ENCODE assay signal across 14 cellular contexts in genomic region chr18:58337688-58338087, GRCh38.
A peak's percentile ranks its signal among the peaks of the same experiment; 100 is the strongest.
DNase-seq lines count a peak whose midpoint lies in the region; ATAC-seq, FAIRE-seq and TF ChIP-seq lines count a peak whose summit lies in the region.
"Had no signal": no experiment of that assay in that cellular context is flagged by ENCODE, and none has a peak within 500 bp of the region (broad histone marks: within the 10 kb centered on the region; RNA-seq: fewer than 3 reads in every experiment).

No MANE protein-coding gene starts in this region.

- TF ChIP-seq CTCF in fibroblast of pulmonary artery (IDR thresholded peaks at IDR 0.05; ENCODE audit: low read length, missing control alignments) (no peak), nephron (IDR thresholded peaks at IDR 0.05; ENCODE audit: unreplicated experiment in 3 of 3) (no peak), GM10248 (IDR thresholded peaks at IDR 0.05; ENCODE audit: control extremely low read depth, extremely low read depth, low read depth, missing control alignments) (no peak)

- H3K4me3 Mint-ChIP-seq in nephron: peak overlapping the region in 1 of 3 experiments; percentile 6
- no peak overlapping the region for H3K4me3 Mint-ChIP-seq in activated CD4-positive, alpha-beta T cell treated with anti-CD3 and anti-CD28 coated beads, Interleukin-2, amount 10 ng/mL, durations not matched to agents 7 days and 5 days
- H3K4me3 Mint-ChIP-seq: activated naive CD4-positive, alpha-beta T cell treated with anti-CD3 and anti-CD28 coated beads, Interleukin-2, amount 50 U/mL, for 24 hours had no signal

- ATAC-seq in HG03565 (IDR thresholded peaks at IDR 0.05; ENCODE audit: unreplicated experiment): no peak

- H3K4me3 ChIP-seq in fibroblast of pulmonary artery (replicated peaks; ENCODE audit: low read depth, low read length): no peak overlapping the region

- no peaks in the 10 kb centered on the region for H3K9me3 Mint-ChIP-seq in nephron
- no peaks in the 10 kb centered on the region for H3K9me3 Mint-ChIP-seq in activated CD4-positive, alpha-beta T cell treated with anti-CD3 and anti-CD28 coated beads, Interleukin-2, amount 10 ng/mL, durations not matched to agents 7 days and 5 days
- H3K9me3 Mint-ChIP-seq: activated naive CD4-positive, alpha-beta T cell treated with anti-CD3 and anti-CD28 coated beads, Interleukin-2, amount 50 U/mL, for 24 hours had no signal

- POLR2A ChIA-PET in GM10248 (lab: Yijun Ruan, JAX): no interaction called here
- POLR2A ChIA-PET in activated CD4-positive, alpha-beta T cell treated with anti-CD3 and anti-CD28 coated beads, Interleukin-2, amount 10 ng/mL, durations not matched to agents 7 days and 5 days (lab: Charles Lee): no interaction called here

- peak overlapping the region; percentile 78 to 84 (median 79) for H3K27ac Mint-ChIP-seq in nephron
- no peak overlapping the region for H3K27ac Mint-ChIP-seq in activated CD4-positive, alpha-beta T cell treated with anti-CD3 and anti-CD28 coated beads, Interleukin-2, amount 10 ng/mL, durations not matched to agents 7 days and 5 days
- H3K27ac Mint-ChIP-seq: activated naive CD4-positive, alpha-beta T cell treated with anti-CD3 and anti-CD28 coated beads, Interleukin-2, amount 50 U/mL, for 24 hours had no signal

- no peak for FAIRE-seq in GM19239 (lab: Jason Lieb, UNC)
- FAIRE-seq: urothelium cell line had no signal

- in situ Hi-C loops in SK-MEL-5 (cut with HindIII; ENCODE audit: low pct_unique_long_range_greater_than_20kb, low sequenced_read_pairs): no loop called here

- CTCF ChIA-PET in GM10248 (lab: Yijun Ruan, JAX): interaction anchor here (0.5 to 1.3 kb wide), 2 partner anchors 11 to 13 kb away, joined by 3 read pairs; no protein-coding TSS in a partner anchor
- CTCF ChIA-PET in activated CD4-positive, alpha-beta T cell treated with anti-CD3 and anti-CD28 coated beads, Interleukin-2, amount 10 ng/mL, durations not matched to agents 7 days and 5 days (lab: Charles Lee): no interaction called here

- H3K4me1 Mint-ChIP-seq in nephron: peaks cover 78% of the 10 kb centered on the region
- no peaks in the 10 kb centered on the region for H3K4me1 Mint-ChIP-seq in activated CD4-positive, alpha-beta T cell treated with anti-CD3 and anti-CD28 coated beads, Interleukin-2, amount 10 ng/mL, durations not matched to agents 7 days and 5 days
- H3K4me1 Mint-ChIP-seq: activated naive CD4-positive, alpha-beta T cell treated with anti-CD3 and anti-CD28 coated beads, Interleukin-2, amount 50 U/mL, for 24 hours had no signal

- peak; percentile 62 for DNase-seq in A172 (ENCODE audit: low spot score)
- DNase-seq in SK-MEL-5 (ENCODE audit: low read depth, low spot score): peak; percentile 42
- DNase-seq in fibroblast of pulmonary artery (ENCODE audit: low read depth): peak; percentile 25
- DNase-seq in GM10248 (ENCODE audit: extremely low spot score): no peak
- no peak for DNase-seq in activated CD4-positive, alpha-beta T cell treated with anti-CD3 and anti-CD28 coated beads, Interleukin-2, amount 10 ng/mL, durations not matched to agents 7 days and 5 days
- no peak for DNase-seq in GM19239 (ENCODE audit: insufficient read length, low spot score)
- DNase-seq: DMS 273 treated with DMSO at 0.1 percent for 48 hours, MM.1S, NCI-H524 treated with DMSO at 0.1 percent for 48 hours, SHP77 had no signal

- peaks cover 52% of the 10 kb centered on the region for H3K36me3 Mint-ChIP-seq in nephron (ENCODE audit: low read depth)
- no peaks in the 10 kb centered on the region for H3K36me3 Mint-ChIP-seq in activated CD4-positive, alpha-beta T cell treated with anti-CD3 and anti-CD28 coated beads, Interleukin-2, amount 10 ng/mL, durations not matched to agents 7 days and 5 days (ENCODE audit: low read depth)

- H3K27me3 Mint-ChIP-seq in nephron (ENCODE audit: low read depth): no peaks in the 10 kb centered on the region
- H3K27me3 Mint-ChIP-seq in activated CD4-positive, alpha-beta T cell treated with anti-CD3 and anti-CD28 coated beads, Interleukin-2, amount 10 ng/mL, durations not matched to agents 7 days and 5 days: no peaks in the 10 kb centered on the region
- H3K27me3 Mint-ChIP-seq: activated naive CD4-positive, alpha-beta T cell treated with anti-CD3 and anti-CD28 coated beads, Interleukin-2, amount 50 U/mL, for 24 hours had no signal

Comparison
In these comparisons a context has a peak if more than half of its experiments do, and no peak if none do; other contexts are left out.
1. DNase-seq: peak in A172 (single experiment), SK-MEL-5 (single experiment) and fibroblast of pulmonary artery (single experiment); none in GM10248 (single experiment), activated CD4-positive, alpha-beta T cell treated with anti-CD3 and anti-CD28 coated beads, Interleukin-2, amount 10 ng/mL, durations not matched to agents 7 days and 5 days (single experiment) and GM19239 (single experiment).